ENCODE assay signal across 11 cellular contexts in the genomic region with DNA sequence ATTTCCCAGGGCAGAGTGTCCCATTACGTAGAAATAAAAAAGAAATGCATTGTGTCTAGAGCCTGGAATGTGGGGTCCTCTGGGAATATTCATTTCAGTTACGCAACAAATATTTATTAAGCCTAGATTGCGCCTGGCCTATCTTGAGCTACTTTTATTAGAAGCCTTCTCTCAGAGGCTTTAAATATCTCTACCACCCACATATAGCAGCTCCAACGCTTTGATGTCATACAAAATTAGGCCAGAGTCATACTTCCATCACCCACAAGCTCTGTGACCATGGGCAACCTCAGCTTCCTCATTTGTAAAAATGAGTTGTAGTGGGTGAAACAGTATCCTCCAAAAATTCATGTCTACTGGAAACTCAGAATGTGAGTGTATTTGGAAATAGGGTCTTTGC. TPM values are rescaled to one million over a fixed set of nuclear protein-coding genes. Genes with fewer than 3 reads are reported as not detected.
DNase-seq lines count a peak whose midpoint lies in the region; ATAC-seq and TF ChIP-seq lines count a peak whose summit lies in the region.
"Had no signal": no experiment of that assay in that cellular context is flagged by ENCODE, and none has a peak within 500 bp of the region (broad histone marks: within the 10 kb centered on the region; RNA-seq: fewer than 3 reads in every experiment).

No MANE protein-coding gene starts in this region.

- ATAC-seq in HG03469 (IDR thresholded peaks at IDR 0.05; ENCODE audit: unreplicated experiment) (peak; percentile 47), thoracic aorta (ENCODE audit: insufficient number of reproducible peaks, low FRiP score, low read depth) (peak; percentile 63), HG02642 (IDR thresholded peaks at IDR 0.05; ENCODE audit: poor library complexity, unreplicated experiment) (no peak)
- ATAC-seq: activated naive CD4-positive, alpha-beta T cell treated with anti-CD3 and anti-CD28 coated beads, Interleukin-2, amount 50 U/mL, for 72 hours had no signal

- DNase-seq in activated naive CD4-positive, alpha-beta T cell treated with anti-CD3 and anti-CD28 coated beads, Interleukin-2, amount 10 ng/mL, durations not matched to agents 7 days and 5 days, result no peak
- no peak for DNase-seq in activated naive CD4-positive, alpha-beta T cell treated with Interleukin-2 at 50 U/mL for 16 hours
- DNase-seq in activated naive CD8-positive, alpha-beta T cell treated with anti-CD3 and anti-CD28 coated beads for 36 hours, result no peak
- DNase-seq in thoracic aorta (ENCODE audit: low spot score) (no peak), osteoblast (ENCODE audit: insufficient read length, low spot score, missing footprints) (no peak), NCI-H510A treated with DMSO at 0.1 percent for 48 hours (lab: John Stamatoyannopoulos, UW) (no peak)
- DNase-seq: NCI-H1436 had no signal

- H4K20me1 ChIP-seq in osteoblast (ENCODE audit: insufficient read depth, low read length), result no peaks in the 10 kb centered on the region

- peak overlapping the region; percentile 6 for H3K27ac Mint-ChIP-seq in activated naive CD4-positive, alpha-beta T cell treated with anti-CD3 and anti-CD28 coated beads, Interleukin-2, amount 10 ng/mL, durations not matched to agents 7 days and 5 days
- peak overlapping the region; percentile 87 for H3K27ac Mint-ChIP-seq in activated naive CD8-positive, alpha-beta T cell treated with anti-CD3 and anti-CD28 coated beads for 36 hours
- H3K27ac Mint-ChIP-seq: activated naive CD4-positive, alpha-beta T cell treated with anti-CD3 and anti-CD28 coated beads, Interleukin-2, amount 50 U/mL, for 72 hours had no signal

- no peak overlapping the region for H2AFZ ChIP-seq in osteoblast (ENCODE audit: low read length)

- H3K4me1 ChIP-seq in thoracic aorta (ENCODE audit: control insufficient read depth in 1 of 2, low read depth in 2 of 2) (peaks cover 10 to 19% of the 10 kb centered on the region in 2 donors), osteoblast (ENCODE audit: insufficient read depth, low read length) (no peaks in the 10 kb centered on the region)

- CTCF ChIA-PET in activated naive CD4-positive, alpha-beta T cell treated with anti-CD3 and anti-CD28 coated beads, Interleukin-2, amount 10 ng/mL, durations not matched to agents 7 days and 5 days (lab: Charles Lee), result interaction anchor here (0.9 to 2.5 kb wide), 3 partner anchors 22 to 86 kb away, joined by 3 to 14 read pairs (median 13); no protein-coding TSS in a partner anchor

- H3K79me2 ChIP-seq in osteoblast (ENCODE audit: insufficient read depth, low read length), result no peaks in the 10 kb centered on the region

- H3K4me2 ChIP-seq in osteoblast (ENCODE audit: insufficient read depth, low read length), result no peak overlapping the region

- TF ChIP-seq CTCF in thoracic aorta (IDR thresholded peaks at IDR 0.05) (no peak), osteoblast (IDR thresholded peaks at IDR 0.05; ENCODE audit: extremely low read depth, low read depth, low read length) (no peak)

- no peaks in the 10 kb centered on the region for H3K9me3 ChIP-seq in thoracic aorta
- no peaks in the 10 kb centered on the region for H3K9me3 ChIP-seq in osteoblast (ENCODE audit: low read depth, low read length)

- peaks cover 21% of the 10 kb centered on the region for H3K36me3 Mint-ChIP-seq in activated naive CD4-positive, alpha-beta T cell treated with anti-CD3 and anti-CD28 coated beads, Interleukin-2, amount 10 ng/mL, durations not matched to agents 7 days and 5 days
- H3K36me3 Mint-ChIP-seq in activated naive CD8-positive, alpha-beta T cell treated with anti-CD3 and anti-CD28 coated beads for 36 hours, result peaks cover 26% of the 10 kb centered on the region

- peaks cover 16% of the 10 kb centered on the region for H3K27me3 Mint-ChIP-seq in activated naive CD4-positive, alpha-beta T cell treated with anti-CD3 and anti-CD28 coated beads, Interleukin-2, amount 10 ng/mL, durations not matched to agents 7 days and 5 days
- H3K27me3 Mint-ChIP-seq in activated naive CD8-positive, alpha-beta T cell treated with anti-CD3 and anti-CD28 coated beads for 36 hours, result no peaks in the 10 kb centered on the region

- H3K27ac ChIP-seq in thoracic aorta (peak overlapping the region; percentile 17 to 50), osteoblast (ENCODE audit: low read depth, low read length) (no peak overlapping the region)

- H3K36me3 ChIP-seq in thoracic aorta, result no peaks in the 10 kb centered on the region
- H3K36me3 ChIP-seq in osteoblast (ENCODE audit: insufficient read depth, low read length), result no peaks in the 10 kb centered on the region

- no peak overlapping the region for H3K4me3 Mint-ChIP-seq in activated naive CD4-positive, alpha-beta T cell treated with anti-CD3 and anti-CD28 coated beads, Interleukin-2, amount 10 ng/mL, durations not matched to agents 7 days and 5 days
- no peak overlapping the region for H3K4me3 Mint-ChIP-seq in activated naive CD8-positive, alpha-beta T cell treated with anti-CD3 and anti-CD28 coated beads for 36 hours

- H3K4me1 Mint-ChIP-seq in activated naive CD4-positive, alpha-beta T cell treated with anti-CD3 and anti-CD28 coated beads, Interleukin-2, amount 10 ng/mL, durations not matched to agents 7 days and 5 days, result peaks cover 63% of the 10 kb centered on the region
- H3K4me1 Mint-ChIP-seq in activated naive CD8-positive, alpha-beta T cell treated with anti-CD3 and anti-CD28 coated beads for 36 hours, result peaks cover 70% of the 10 kb centered on the region

- H3K9me3 Mint-ChIP-seq in activated naive CD4-positive, alpha-beta T cell treated with anti-CD3 and anti-CD28 coated beads, Interleukin-2, amount 10 ng/mL, durations not matched to agents 7 days and 5 days, result peaks cover 20% of the 10 kb centered on the region
- H3K9me3 Mint-ChIP-seq in activated naive CD8-positive, alpha-beta T cell treated with anti-CD3 and anti-CD28 coated beads for 36 hours, result peaks cover 25% of the 10 kb centered on the region

- H3K4me3 ChIP-seq in thoracic aorta, result no peak overlapping the region
- no peak overlapping the region for H3K4me3 ChIP-seq in osteoblast (ENCODE audit: insufficient read depth, low read length)
- H3K4me3 ChIP-seq: skin epidermis had no signal

- H3K27me3 ChIP-seq in thoracic aorta (replicated peaks; ENCODE audit: insufficient read depth) (no peaks in the 10 kb centered on the region), osteoblast (ENCODE audit: insufficient read depth, low read length) (no peaks in the 10 kb centered on the region)

RNA-seq across cellular contexts. Expression of a gene that starts 24.9 kb away (rescaled TPM):
- total RNA-seq in activated naive CD8-positive, alpha-beta T cell treated with anti-CD3 and anti-CD28 coated beads for 36 hours, result 100 to 1,000 TPM; 108 to 111 TPM
- 1 to 10 TPM; 3.7 to 4.4 TPM for total RNA-seq in thoracic aorta
- total RNA-seq in osteoblast, result under 0.01 TPM in 1 of 2 replicates, not detected in the other

Comparison
In these comparisons a context has a peak if more than half of its experiments do, and no peak if none do; other contexts are left out.
1. RNA of a gene that starts 24.9 kb away (total RNA-seq): 108 to 111 TPM in activated naive CD8-positive, alpha-beta T cell treated with anti-CD3 and anti-CD28 coated beads for 36 hours; 3.7 to 4.4 TPM in thoracic aorta and under 0.01 TPM in osteoblast; every median in the first group is over 10 times any median in the second.